In the genomic region with DNA sequence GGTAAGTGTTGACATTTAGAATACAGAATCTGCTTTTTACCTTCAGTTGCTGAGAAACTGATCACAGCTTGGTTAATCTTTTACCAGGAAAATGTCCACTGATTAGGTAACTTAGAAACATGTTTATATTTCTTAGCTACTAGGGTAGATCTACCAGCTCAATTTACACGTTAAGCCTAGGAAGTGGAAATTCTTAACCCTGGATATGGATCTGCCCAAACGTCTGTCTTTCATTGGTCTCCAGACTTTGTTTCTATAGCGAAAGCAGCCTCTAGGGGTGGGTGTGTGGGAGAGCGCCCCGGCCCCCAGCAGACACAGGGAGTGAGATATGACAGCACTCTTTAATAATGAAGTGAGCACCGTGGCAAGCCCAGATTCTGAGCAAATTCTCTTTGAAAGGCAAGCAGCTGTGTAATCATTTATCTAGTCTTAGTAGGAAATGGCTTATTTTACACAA, we compare ENCODE assay signal across 11 cellular contexts.
DNase-seq lines count a peak whose midpoint lies in the region; TF ChIP-seq lines count a peak whose summit lies in the region.
"Had no signal": no experiment of that assay in that cellular context is flagged by ENCODE, and none has a peak within 500 bp of the region (broad histone marks: within the 10 kb centered on the region; RNA-seq: fewer than 3 reads in every experiment).

No MANE protein-coding gene starts in this region.

- no peaks in the 10 kb centered on the region for H3K9me3 ChIP-seq in HEK293 (ENCODE audit: control insufficient read depth, insufficient read depth, low read depth, low read length)
- no peaks in the 10 kb centered on the region for H3K9me3 ChIP-seq in parathyroid adenoma (ENCODE audit: control insufficient read depth, low read length)

- no peaks in the 10 kb centered on the region for H3K27me3 Mint-ChIP-seq in endothelial cell (ENCODE audit: unreplicated experiment)
- H3K27me3 Mint-ChIP-seq: memory B cell had no signal

- no peak overlapping the region for H3K4me3 Mint-ChIP-seq in endothelial cell (ENCODE audit: unreplicated experiment)
- H3K4me3 Mint-ChIP-seq: activated T-helper 1 cell treated with anti-CD3 and anti-CD28 coated beads, Interleukin-12 subunit alpha, Interleukin-12 subunit beta, Interleukin-2, Interleukin-4 antibody, amounts not matched to agents 30 ng/mL and 10 ng/mL and 1 ng/mL, durations not matched to agents 14 hours and 24 hours and 36 hours; memory B cell had no signal

- H3K36me3 ChIP-seq in HEK293 (ENCODE audit: control insufficient read depth in 2 of 2, insufficient read depth in 1 of 2, low read length in 2 of 2) (no peaks in the 10 kb centered on the region), parathyroid adenoma (ENCODE audit: control insufficient read depth, insufficient read depth, low read length) (no peaks in the 10 kb centered on the region)

- H3K27ac Mint-ChIP-seq in endothelial cell (ENCODE audit: unreplicated experiment), result no peak overlapping the region
- H3K27ac Mint-ChIP-seq: activated T-helper 1 cell treated with anti-CD3 and anti-CD28 coated beads, Interleukin-12 subunit alpha, Interleukin-12 subunit beta, Interleukin-2, Interleukin-4 antibody, amounts not matched to agents 30 ng/mL and 10 ng/mL and 1 ng/mL, durations not matched to agents 14 hours and 24 hours and 36 hours; memory B cell had no signal

- CTCF ChIA-PET in HEK293 (lab: Yijun Ruan, JAX), result interaction anchor here (0.6 to 1.0 kb wide), 5 partner anchors 18 to 313 kb away, joined by 3 to 4 read pairs (median 3); no protein-coding TSS in a partner anchor

- H3K4me2 ChIP-seq in parathyroid adenoma (ENCODE audit: low read length), result peak overlapping the region; percentile 9

- POLR2A ChIA-PET in HEK293 (lab: Yijun Ruan, JAX), result interaction anchor here (1.4 kb wide), 1 partner anchor 140 kb away, joined by 5 read pairs; no protein-coding TSS in a partner anchor

- TF ChIP-seq CTCF in HEK293 (tag by site-specific recombination; IDR thresholded peaks at IDR 0.05) (peak; percentile 70; the same call in 1 of the 2 replicates), endothelial cell (IDR thresholded peaks at IDR 0.05; ENCODE audit: unreplicated experiment) (no peak), parathyroid adenoma (IDR thresholded peaks at IDR 0.05) (no peak)

- no peaks in the 10 kb centered on the region for H3K9me3 Mint-ChIP-seq in endothelial cell (ENCODE audit: unreplicated experiment)
- H3K9me3 Mint-ChIP-seq: activated T-helper 1 cell treated with anti-CD3 and anti-CD28 coated beads, Interleukin-12 subunit alpha, Interleukin-12 subunit beta, Interleukin-2, Interleukin-4 antibody, amounts not matched to agents 30 ng/mL and 10 ng/mL and 1 ng/mL, durations not matched to agents 14 hours and 24 hours and 36 hours; memory B cell had no signal

- no peaks in the 10 kb centered on the region for H3K36me3 Mint-ChIP-seq in endothelial cell (ENCODE audit: low read depth, unreplicated experiment)
- H3K36me3 Mint-ChIP-seq: memory B cell had no signal

- no peak overlapping the region for H3K9ac ChIP-seq in parathyroid adenoma

- H3K4me1 ChIP-seq in HEK293 (ENCODE audit: control insufficient read depth, insufficient read depth, low read length) (peaks cover 34% of the 10 kb centered on the region), parathyroid adenoma (peaks cover 13% of the 10 kb centered on the region)

- no peaks in the 10 kb centered on the region for H3K79me2 ChIP-seq in parathyroid adenoma

- H3K4me3 ChIP-seq in HEK293 (ENCODE audit: low read depth, low read length), result no peak overlapping the region
- no peak overlapping the region for H3K4me3 ChIP-seq in parathyroid adenoma (ENCODE audit: low read depth, low read length)

- peak; percentile 81 for DNase-seq in NCI-H748 (lab: John Stamatoyannopoulos, UW; ENCODE audit: unreplicated experiment)
- DNase-seq in endothelial cell (ENCODE audit: low spot score), result peak; percentile 15
- no peak for DNase-seq in NOMO-1 treated with DMSO at 0.1 percent for 48 hours (lab: John Stamatoyannopoulos, UW; ENCODE audit: unreplicated experiment)
- no peak for DNase-seq in stimulated activated CD4-positive, alpha-beta T cell treated with anti-CD3 and anti-CD28 coated beads, Interleukin-2, amount 100 ng/mL, for 24 hours
- DNase-seq in amniotic stem cell (lab: John Stamatoyannopoulos, UW), result no peak
- DNase-seq in effector CD8-positive, alpha-beta T cell (lab: John Stamatoyannopoulos, UW), result no peak
- DNase-seq: KG1 had no signal

- H3K4me1 Mint-ChIP-seq in endothelial cell (ENCODE audit: unreplicated experiment), result peaks cover 8% of the 10 kb centered on the region
- H3K4me1 Mint-ChIP-seq: memory B cell had no signal

- H2AFZ ChIP-seq in parathyroid adenoma, result peak overlapping the region; percentile 35

- peak overlapping the region; percentile 64 for H3K27ac ChIP-seq in HEK293 (ENCODE audit: extremely low read depth, low read depth, low read length)
- H3K27ac ChIP-seq in parathyroid adenoma, result no peak overlapping the region

- no peaks in the 10 kb centered on the region for H3K27me3 ChIP-seq in parathyroid adenoma (ENCODE audit: control insufficient read depth, insufficient read depth, low read length)

TF ChIP-seq in HEK293, 187 proteins besides CTCF, POLR2A, EP300 and RAD21 (continues in another document):
- TF ChIP-seq, protein P1, sequence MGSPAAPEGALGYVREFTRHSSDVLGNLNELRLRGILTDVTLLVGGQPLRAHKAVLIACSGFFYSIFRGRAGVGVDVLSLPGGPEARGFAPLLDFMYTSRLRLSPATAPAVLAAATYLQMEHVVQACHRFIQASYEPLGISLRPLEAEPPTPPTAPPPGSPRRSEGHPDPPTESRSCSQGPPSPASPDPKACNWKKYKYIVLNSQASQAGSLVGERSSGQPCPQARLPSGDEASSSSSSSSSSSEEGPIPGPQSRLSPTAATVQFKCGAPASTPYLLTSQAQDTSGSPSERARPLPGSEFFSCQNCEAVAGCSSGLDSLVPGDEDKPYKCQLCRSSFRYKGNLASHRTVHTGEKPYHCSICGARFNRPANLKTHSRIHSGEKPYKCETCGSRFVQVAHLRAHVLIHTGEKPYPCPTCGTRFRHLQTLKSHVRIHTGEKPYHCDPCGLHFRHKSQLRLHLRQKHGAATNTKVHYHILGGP (tag by site-specific recombination; IDR thresholded peaks at IDR 0.05), result no peak
- TF ChIP-seq, protein P2, sequence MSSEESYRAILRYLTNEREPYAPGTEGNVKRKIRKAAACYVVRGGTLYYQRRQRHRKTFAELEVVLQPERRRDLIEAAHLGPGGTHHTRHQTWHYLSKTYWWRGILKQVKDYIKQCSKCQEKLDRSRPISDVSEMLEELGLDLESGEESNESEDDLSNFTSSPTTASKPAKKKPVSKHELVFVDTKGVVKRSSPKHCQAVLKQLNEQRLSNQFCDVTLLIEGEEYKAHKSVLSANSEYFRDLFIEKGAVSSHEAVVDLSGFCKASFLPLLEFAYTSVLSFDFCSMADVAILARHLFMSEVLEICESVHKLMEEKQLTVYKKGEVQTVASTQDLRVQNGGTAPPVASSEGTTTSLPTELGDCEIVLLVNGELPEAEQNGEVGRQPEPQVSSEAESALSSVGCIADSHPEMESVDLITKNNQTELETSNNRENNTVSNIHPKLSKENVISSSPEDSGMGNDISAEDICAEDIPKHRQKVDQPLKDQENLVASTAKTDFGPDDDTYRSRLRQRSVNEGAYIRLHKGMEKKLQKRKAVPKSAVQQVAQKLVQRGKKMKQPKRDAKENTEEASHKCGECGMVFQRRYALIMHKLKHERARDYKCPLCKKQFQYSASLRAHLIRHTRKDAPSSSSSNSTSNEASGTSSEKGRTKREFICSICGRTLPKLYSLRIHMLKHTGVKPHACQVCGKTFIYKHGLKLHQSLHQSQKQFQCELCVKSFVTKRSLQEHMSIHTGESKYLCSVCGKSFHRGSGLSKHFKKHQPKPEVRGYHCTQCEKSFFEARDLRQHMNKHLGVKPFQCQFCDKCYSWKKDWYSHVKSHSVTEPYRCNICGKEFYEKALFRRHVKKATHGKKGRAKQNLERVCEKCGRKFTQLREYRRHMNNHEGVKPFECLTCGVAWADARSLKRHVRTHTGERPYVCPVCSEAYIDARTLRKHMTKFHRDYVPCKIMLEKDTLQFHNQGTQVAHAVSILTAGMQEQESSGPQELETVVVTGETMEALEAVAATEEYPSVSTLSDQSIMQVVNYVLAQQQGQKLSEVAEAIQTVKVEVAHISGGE (tag by site-specific recombination; conservative IDR thresholded peaks at IDR 0.05; ENCODE audit: low read depth), result no peak
- TF ChIP-seq ZNF843 (tag by site-specific recombination; IDR thresholded peaks at IDR 0.05) (no peak), HOXA7 (CRISPR knock-in tag; IDR thresholded peaks at IDR 0.05; ENCODE audit: borderline replicate concordance) (no peak), ZNF211 (tag by site-specific recombination; IDR thresholded peaks at IDR 0.05; ENCODE audit: low read depth) (no peak), GLIS2 (tag by site-specific recombination; IDR thresholded peaks at IDR 0.05) (peak; percentile 76), ZNF221 (tag by site-specific recombination; IDR thresholded peaks at IDR 0.05; ENCODE audit: borderline replicate concordance) (no peak), BCL11B (tag by site-specific recombination; IDR thresholded peaks at IDR 0.05; ENCODE audit: low read depth) (no peak), ZBTB21 (tag by site-specific recombination; IDR thresholded peaks at IDR 0.05) (no peak)
- TF ChIP-seq, protein P3, sequence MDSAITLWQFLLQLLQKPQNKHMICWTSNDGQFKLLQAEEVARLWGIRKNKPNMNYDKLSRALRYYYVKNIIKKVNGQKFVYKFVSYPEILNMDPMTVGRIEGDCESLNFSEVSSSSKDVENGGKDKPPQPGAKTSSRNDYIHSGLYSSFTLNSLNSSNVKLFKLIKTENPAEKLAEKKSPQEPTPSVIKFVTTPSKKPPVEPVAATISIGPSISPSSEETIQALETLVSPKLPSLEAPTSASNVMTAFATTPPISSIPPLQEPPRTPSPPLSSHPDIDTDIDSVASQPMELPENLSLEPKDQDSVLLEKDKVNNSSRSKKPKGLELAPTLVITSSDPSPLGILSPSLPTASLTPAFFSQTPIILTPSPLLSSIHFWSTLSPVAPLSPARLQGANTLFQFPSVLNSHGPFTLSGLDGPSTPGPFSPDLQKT (IDR thresholded peaks at IDR 0.05; ENCODE audit: borderline replicate concordance, low read depth, low read length), result no peak
- TF ChIP-seq, protein P4, sequence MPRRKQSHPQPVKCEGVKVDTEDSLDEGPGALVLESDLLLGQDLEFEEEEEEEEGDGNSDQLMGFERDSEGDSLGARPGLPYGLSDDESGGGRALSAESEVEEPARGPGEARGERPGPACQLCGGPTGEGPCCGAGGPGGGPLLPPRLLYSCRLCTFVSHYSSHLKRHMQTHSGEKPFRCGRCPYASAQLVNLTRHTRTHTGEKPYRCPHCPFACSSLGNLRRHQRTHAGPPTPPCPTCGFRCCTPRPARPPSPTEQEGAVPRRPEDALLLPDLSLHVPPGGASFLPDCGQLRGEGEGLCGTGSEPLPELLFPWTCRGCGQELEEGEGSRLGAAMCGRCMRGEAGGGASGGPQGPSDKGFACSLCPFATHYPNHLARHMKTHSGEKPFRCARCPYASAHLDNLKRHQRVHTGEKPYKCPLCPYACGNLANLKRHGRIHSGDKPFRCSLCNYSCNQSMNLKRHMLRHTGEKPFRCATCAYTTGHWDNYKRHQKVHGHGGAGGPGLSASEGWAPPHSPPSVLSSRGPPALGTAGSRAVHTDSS (tag by site-specific recombination; IDR thresholded peaks at IDR 0.05), result no peak

Comparison
In these comparisons a context has a peak if more than half of its experiments do, and no peak if none do; other contexts are left out.
1. DNase-seq: peak in NCI-H748 (single experiment) and endothelial cell (single experiment); none in NOMO-1 treated with DMSO at 0.1 percent for 48 hours (single experiment), stimulated activated CD4-positive, alpha-beta T cell treated with anti-CD3 and anti-CD28 coated beads, Interleukin-2, amount 100 ng/mL, for 24 hours (0 of 2), amniotic stem cell (single experiment) and effector CD8-positive, alpha-beta T cell (single experiment).